Comparison of ENCODE assay signal across 8 cellular contexts in genomic region chr18:76491801-76492668, GRCh38. TPM values are rescaled to one million over a fixed set of nuclear protein-coding genes. Genes with fewer than 3 reads are reported as not detected.
DNase-seq lines count a peak whose midpoint lies in the region; ATAC-seq and TF ChIP-seq lines count a peak whose summit lies in the region.

No MANE protein-coding gene starts in this region.

- no peaks in the 10 kb centered on the region for H3K36me3 ChIP-seq in right lobe of liver

- peaks cover 0 to 9% (median 2%) of the 10 kb centered on the region in 4 donors for H3K4me1 ChIP-seq in right lobe of liver

- peak; percentile 1 for ATAC-seq in HG03460 (IDR thresholded peaks at IDR 0.05; ENCODE audit: unreplicated experiment)
- peak; percentile 4 to 13 (median 5) for ATAC-seq in right lobe of liver

- intact Hi-C loops in right lobe of liver (cut with DNase I) = no loop called here

- H3K27ac ChIP-seq in coronary artery (peak overlapping the region; percentile 60 to 86), right lobe of liver (peak overlapping the region; percentile 70 to 86 (median 78))

- H3K9me3 ChIP-seq in right lobe of liver = no peaks in the 10 kb centered on the region

- DNase-seq in GM12864 (ENCODE audit: low read depth) = no peak
- DNase-seq in SW480 (ENCODE audit: low spot score) = peak; percentile 43
- DNase-seq in coronary artery (ENCODE audit: low spot score) = no peak
- DNase-seq in right lobe of liver = peak; percentile 51 to 69 (median 65)
- DNase-seq in stimulated activated naive CD4-positive, alpha-beta T cell treated with Interleukin-2 at 50 U/mL for 16 hours (lab: John Stamatoyannopoulos, UW) = peak; percentile 12
- no peak for DNase-seq in NCI-H1048 (lab: John Stamatoyannopoulos, UW)
- no peak for DNase-seq in GM19238 (ENCODE audit: insufficient read length, low spot score)

- WGBS in right lobe of liver (ENCODE audit: insufficient coverage, low coverage, low lambda C conversion rate, missing lambda C conversion rate) = 0% methylated on average over 22 of the region's 67 CpGs

- no peak for TF ChIP-seq POLR2A in right lobe of liver (IDR thresholded peaks at IDR 0.05)

- TF ChIP-seq CTCF in GM12864 (IDR thresholded peaks at IDR 0.05; ENCODE audit: low read depth, low read length, missing control alignments) (no peak), coronary artery (IDR thresholded peaks at IDR 0.05) (no peak), right lobe of liver (IDR thresholded peaks at IDR 0.05) (no peak)

- peak overlapping the region; percentile 64 for H3K4me3 ChIP-seq in GM12864 (ENCODE audit: low read depth, low read length)
- H3K4me3 ChIP-seq in coronary artery = peak overlapping the region; percentile 71
- H3K4me3 ChIP-seq in right lobe of liver = peak overlapping the region; percentile 69 to 78 (median 76)

- H3K27me3 ChIP-seq in right lobe of liver = no peaks in the 10 kb centered on the region

RNA-seq across cellular contexts. Expression of gene ZNF516, which starts 3.0 kb away (rescaled TPM):
- total RNA-seq in right lobe of liver = 10 to 100 TPM; 10.2 to 16.0 (median 13.7) TPM

Comparison
In these comparisons a context has a peak if more than half of its experiments do, and no peak if none do; other contexts are left out.
1. DNase-seq: peak in SW480 (single experiment), right lobe of liver (3 of 3) and stimulated activated naive CD4-positive, alpha-beta T cell treated with Interleukin-2 at 50 U/mL for 16 hours (single experiment); none in GM12864 (single experiment), coronary artery (single experiment), NCI-H1048 (single experiment) and GM19238 (single experiment).
2. Peak in every context shown above with its lines, with median percentiles within 50 percentile points of each other: H3K4me3 ChIP-seq.